Comparison of ENCODE assay signal across 22 cellular contexts in the genomic region with DNA sequence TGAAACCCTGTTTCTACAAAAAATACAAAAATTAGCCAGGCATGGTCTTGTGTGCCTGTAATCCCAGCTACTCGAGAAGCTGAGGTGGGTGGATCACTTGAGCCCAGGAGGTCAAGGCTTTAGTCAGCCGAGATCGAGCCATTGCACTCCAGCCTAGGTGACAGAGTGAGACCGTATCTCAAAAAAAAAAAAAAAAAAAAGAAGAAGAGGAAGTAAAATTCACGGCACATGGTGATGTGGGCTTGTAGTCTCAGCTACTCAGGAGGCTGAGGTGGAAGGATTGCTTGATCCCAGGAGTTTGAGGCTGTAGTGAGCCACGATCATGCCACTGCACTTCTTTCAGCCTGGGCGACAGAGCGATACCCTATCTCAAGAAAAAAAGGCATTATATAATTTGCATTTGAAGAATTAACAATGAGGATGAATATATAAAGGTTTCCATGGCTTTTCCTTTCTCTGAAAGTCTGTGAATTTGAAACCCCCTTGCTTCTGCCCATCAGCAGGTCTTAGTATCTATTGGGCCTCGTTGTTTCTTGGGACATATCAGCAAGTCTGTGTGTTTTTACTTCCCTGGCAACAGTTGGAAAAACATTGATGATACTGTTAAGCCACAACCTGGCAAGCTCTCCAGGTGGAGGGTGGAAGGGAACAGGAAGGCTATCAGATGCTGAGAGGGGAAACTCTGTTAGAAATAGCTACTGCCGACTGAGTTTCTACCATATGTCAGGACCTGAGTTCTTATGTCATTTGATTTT. TPM values are rescaled to one million over a fixed set of nuclear protein-coding genes. Genes with fewer than 3 reads are reported as not detected.
DNase-seq lines count a peak whose midpoint lies in the region; ATAC-seq and TF ChIP-seq lines count a peak whose summit lies in the region.
"Had no signal": no experiment of that assay in that cellular context is flagged by ENCODE, and none has a peak within 500 bp of the region (broad histone marks: within the 10 kb centered on the region; RNA-seq: fewer than 3 reads in every experiment).

No MANE protein-coding gene starts in this region.

- no peaks in the 10 kb centered on the region for H3K9me2 ChIP-seq in SK-N-SH
- H3K9me2 ChIP-seq in PC-9 (ENCODE audit: insufficient read depth), result no peaks in the 10 kb centered on the region

- peaks cover 0 to 10% of the 10 kb centered on the region in 2 experiments; a peak in 1 of 4 replicates for H3K4me1 ChIP-seq in SK-N-SH (ENCODE audit: control insufficient read depth in 1 of 2, insufficient read depth in 2 of 2, low read depth in 1 of 2, low read length in 1 of 2)
- H3K4me1 ChIP-seq in PC-9 (replicated peaks; ENCODE audit: insufficient read depth), result peaks cover 13% of the 10 kb centered on the region
- peaks cover 0 to 41% (median 19%) of the 10 kb centered on the region in 6 donors for H3K4me1 ChIP-seq in spleen
- H3K4me1 ChIP-seq: ascending aorta, parathyroid adenoma had no signal

- TF ChIP-seq CTCF in SK-N-SH (IDR thresholded peaks at IDR 0.05), result no peak
- TF ChIP-seq CTCF in PC-9 (conservative IDR thresholded peaks at IDR 0.05), result no peak
- no peak for TF ChIP-seq CTCF in fibroblast of pulmonary artery (IDR thresholded peaks at IDR 0.05; ENCODE audit: low read length, missing control alignments)
- TF ChIP-seq CTCF in spleen (IDR thresholded peaks at IDR 0.05 in 8 of 11, conservative IDR thresholded peaks at IDR 0.05 in 3 of 11), result no peak

- peaks cover 62 to 83% of the 10 kb centered on the region in 2 donors for H3K4me1 Mint-ChIP-seq in stimulated activated naive B cell treated with anti-CD40 and anti-IgM and Interleukin-4, amounts not matched to agents 10 μg/mL and 1 μg/mL and 100 μg/mL, for 72 hours

- TF ChIP-seq EP300 in SK-N-SH (IDR thresholded peaks at IDR 0.05; ENCODE audit: borderline replicate concordance in 1 of 2, low read depth in 1 of 2, low read length in 1 of 2), result no peak

- CTCF ChIA-PET in SK-N-SH (lab: Yijun Ruan, JAX), result interaction anchor here (0.8 to 1.8 kb wide), 3 partner anchors 29 to 206 kb away, joined by 3 to 5 read pairs (median 3); no protein-coding TSS in a partner anchor
- CTCF ChIA-PET in PC-9 (lab: Charles Lee), result interaction anchor here (0.6 kb wide), 1 partner anchor 13 kb away, joined by 3 read pairs; no protein-coding TSS in a partner anchor

- no peak overlapping the region for H3K9ac ChIP-seq in SK-N-SH
- H3K9ac ChIP-seq: parathyroid adenoma had no signal

- H3K27ac ChIP-seq in SK-N-SH (ENCODE audit: low read depth in 2 of 2, low read length in 1 of 2) (no peak overlapping the region), PC-9 (no peak overlapping the region), spleen (no peak overlapping the region), substantia nigra (ENCODE audit: low read depth, low read length, poor library complexity, severe bottlenecking) (no peak overlapping the region)
- H3K27ac ChIP-seq: ascending aorta, parathyroid adenoma had no signal

- no peak overlapping the region for H3K4me3 Mint-ChIP-seq in stimulated activated naive B cell treated with anti-CD40 and anti-IgM and Interleukin-4, amounts not matched to agents 10 μg/mL and 1 μg/mL and 100 μg/mL, for 72 hours
- H3K4me3 Mint-ChIP-seq: activated CD4-positive, alpha-beta memory T cell treated with anti-CD3 and anti-CD28 coated beads for 36 hours; natural killer cell treated with Interleukin-12 subunit alpha and Interleukin-12 subunit beta and Interleukin-15 and Interleukin-18, amount 100 ng/mL, for 72 hours; T-helper 17 cell had no signal

- H3K27ac Mint-ChIP-seq in stimulated activated naive B cell treated with anti-CD40 and anti-IgM and Interleukin-4, amounts not matched to agents 10 μg/mL and 1 μg/mL and 100 μg/mL, for 72 hours, result peak overlapping the region; percentile 69
- H3K27ac Mint-ChIP-seq: activated CD4-positive, alpha-beta memory T cell treated with anti-CD3 and anti-CD28 coated beads for 36 hours; T-helper 17 cell had no signal

- H2AFZ ChIP-seq in SK-N-SH (ENCODE audit: low read depth), result no peak overlapping the region
- H2AFZ ChIP-seq in PC-9, result no peak overlapping the region
- H2AFZ ChIP-seq: parathyroid adenoma had no signal

- H3K4me3 ChIP-seq in SK-N-SH (ENCODE audit: low read depth in 2 of 2, low read length in 1 of 2) (no peak overlapping the region), PC-9 (no peak overlapping the region), fibroblast of pulmonary artery (replicated peaks; ENCODE audit: low read depth, low read length) (no peak overlapping the region), spleen (no peak overlapping the region)
- H3K4me3 ChIP-seq: ascending aorta had no signal

- ATAC-seq in SK-N-SH treated with all-trans-retinoic acid at 6 μM for 48 hours (no peak), left lobe of liver (no peak)
- ATAC-seq in stimulated activated naive B cell treated with anti-CD40 and anti-IgM and Interleukin-4, amounts not matched to agents 10 μg/mL and 1 μg/mL and 100 μg/mL, for 72 hours (replicated peaks), result peak; percentile 58 to 65
- ATAC-seq: T-helper 17 cell had no signal

- intact Hi-C loops in PC-9 (cut with micrococcal nuclease; ENCODE audit: unreplicated experiment), result no loop called here
- intact Hi-C loops in spleen (cut with DNase I; ENCODE audit: low total_unique reads), result no loop called here

- H3F3A ChIP-seq in SK-N-SH (replicated peaks; ENCODE audit: insufficient read depth), result no peaks in the 10 kb centered on the region
- H3F3A ChIP-seq in PC-9 (ENCODE audit: insufficient read depth, low read depth), result no peaks in the 10 kb centered on the region

- no peaks in the 10 kb centered on the region for H3K27me3 Mint-ChIP-seq in stimulated activated naive B cell treated with anti-CD40 and anti-IgM and Interleukin-4, amounts not matched to agents 10 μg/mL and 1 μg/mL and 100 μg/mL, for 72 hours

- POLR2A ChIA-PET in SK-N-SH (lab: Yijun Ruan, JAX) (no interaction called here), PC-9 (lab: Charles Lee; ENCODE audit: unreplicated experiment) (interaction anchor here (0.6 to 0.7 kb wide), 3 partner anchors 9 to 465 kb away, joined by 3 to 4 read pairs (median 3); a partner anchor contains a TSS)

- WGBS in SK-N-SH (ENCODE audit: low lambda C conversion rate), result 57% methylated on average over 10 of the region's 10 CpGs
- WGBS in spleen, 5 donors, result 49 to 54% (median 50%) methylated on average over 9 to 10 of the region's 10 CpGs

- H3K36me3 ChIP-seq in SK-N-SH (replicated peaks in 1 of 2; ENCODE audit: control insufficient read depth in 1 of 2, insufficient read depth in 2 of 2, low read length in 1 of 2), result no peaks in the 10 kb centered on the region
- no peaks in the 10 kb centered on the region for H3K36me3 ChIP-seq in PC-9 (ENCODE audit: low read depth)
- no peaks in the 10 kb centered on the region for H3K36me3 ChIP-seq in spleen
- H3K36me3 ChIP-seq: ascending aorta had no signal

- TF ChIP-seq RAD21 in SK-N-SH (IDR thresholded peaks at IDR 0.05; ENCODE audit: low read length), result no peak

- H3K9me3 ChIP-seq in SK-N-SH (no peaks in the 10 kb centered on the region), PC-9 (ENCODE audit: insufficient read depth, low read depth) (no peaks in the 10 kb centered on the region), spleen (peaks cover 0 to 2% (median 0%) of the 10 kb centered on the region in 8 donors)
- H3K9me3 ChIP-seq: ascending aorta had no signal

- H4K20me1 ChIP-seq in SK-N-SH (ENCODE audit: insufficient read depth), result no peaks in the 10 kb centered on the region
- H4K20me1 ChIP-seq in PC-9 (ENCODE audit: insufficient read depth), result no peaks in the 10 kb centered on the region

- H3K79me2 ChIP-seq in SK-N-SH (ENCODE audit: insufficient read depth) (no peaks in the 10 kb centered on the region), PC-9 (ENCODE audit: low read depth) (no peaks in the 10 kb centered on the region)
- H3K79me2 ChIP-seq: parathyroid adenoma had no signal

- peaks cover 4 to 9% of the 10 kb centered on the region in 2 donors for H3K9me3 Mint-ChIP-seq in stimulated activated naive B cell treated with anti-CD40 and anti-IgM and Interleukin-4, amounts not matched to agents 10 μg/mL and 1 μg/mL and 100 μg/mL, for 72 hours
- H3K9me3 Mint-ChIP-seq: activated CD4-positive, alpha-beta memory T cell treated with anti-CD3 and anti-CD28 coated beads for 36 hours; natural killer cell treated with Interleukin-12 subunit alpha and Interleukin-12 subunit beta and Interleukin-15 and Interleukin-18, amount 100 ng/mL, for 72 hours had no signal

- no TSS peak for BruUV-seq in PC-9 (replicated peaks; lab: Mats Ljungman, UMichigan)

- H3K4me2 ChIP-seq in SK-N-SH, result peak overlapping the region; percentile 70; the same call in 1 of the 2 replicates
- peak overlapping the region; percentile 58 for H3K4me2 ChIP-seq in PC-9

- H3K27me3 ChIP-seq in SK-N-SH (ENCODE audit: insufficient read depth) (peaks cover 5% of the 10 kb centered on the region; the same call in 1 of the 2 replicates), PC-9 (ENCODE audit: insufficient read depth, low read depth) (no peaks in the 10 kb centered on the region), spleen (replicated peaks in 1 of 7) (no peaks in the 10 kb centered on the region)
- H3K27me3 ChIP-seq: ascending aorta had no signal

- TF ChIP-seq POLR2A in spleen (IDR thresholded peaks at IDR 0.05), result no peak

- DNase-seq in SK-N-SH (no peak), PC-9 (no peak), fibroblast of pulmonary artery (ENCODE audit: low read depth) (peak; percentile 25), spleen (no peak), substantia nigra (lab: John Stamatoyannopoulos, UW) (no peak), left lobe of liver (ENCODE audit: low spot score) (no peak)
- DNase-seq in stimulated activated naive B cell treated with anti-CD40 and anti-IgM and Interleukin-4, amounts not matched to agents 10 μg/mL and 1 μg/mL and 100 μg/mL, for 72 hours, result no peak
- DNase-seq: activated naive CD4-positive, alpha-beta T cell; C1 segment of cervical spinal cord; H7; NCI-H1694 treated with DMSO at 0.1 percent for 48 hours; SHP77; T-helper 17 cell had no signal

- H3K36me3 Mint-ChIP-seq in stimulated activated naive B cell treated with anti-CD40 and anti-IgM and Interleukin-4, amounts not matched to agents 10 μg/mL and 1 μg/mL and 100 μg/mL, for 72 hours, result peaks cover 3 to 12% of the 10 kb centered on the region in 2 donors
- H3K36me3 Mint-ChIP-seq: activated CD4-positive, alpha-beta memory T cell treated with anti-CD3 and anti-CD28 coated beads for 36 hours; natural killer cell treated with Interleukin-12 subunit alpha and Interleukin-12 subunit beta and Interleukin-15 and Interleukin-18, amount 100 ng/mL, for 72 hours had no signal

RNA-seq across cellular contexts. Expression of a gene that starts 4.5 kb away (rescaled TPM):
- not detected in 2 replicates for polyA plus RNA-seq in SK-N-SH (2012; rRNA removed)
- polyA plus RNA-seq in SK-N-SH (2012; cell fraction: cytosol; rRNA removed), result not detected in 2 replicates
- 0.05 TPM in 1 of 2 replicates, not detected in the other for polyA plus RNA-seq in SK-N-SH (2012; cell fraction: nucleus; rRNA removed)
- total RNA-seq in PC-9 (2021), result not detected in 2 replicates
- 10 to 100 TPM in 1 of 7 donors, 1 to 10 TPM in 5, under 1 TPM in 1; 0.92 to 17.4 (median 5.9) TPM for total RNA-seq in spleen
- 10 to 100 TPM in 2 of 3 donors, 1 to 10 TPM in 1; 5.7 to 28.7 (median 10.6) TPM for polyA plus RNA-seq in spleen
- not detected for total RNA-seq in left lobe of liver
- total RNA-seq: ascending aorta; H7; kidney epithelial cell; mesenteric fat pad; natural killer cell treated with Interleukin-12 subunit alpha and Interleukin-12 subunit beta and Interleukin-15 and Interleukin-18, amount 100 ng/mL, for 72 hours; skeletal muscle tissue; T-helper 17 cell; temporal lobe had no signal

RNA-seq across cellular contexts. Expression of a gene that starts 15.2 kb away (rescaled TPM):
- polyA plus RNA-seq in SK-N-SH (2012; rRNA removed) (not detected in 2 replicates), spleen (not detected)
- not detected in 2 replicates for polyA plus RNA-seq in SK-N-SH (2012; cell fraction: cytosol; rRNA removed)
- polyA plus RNA-seq in SK-N-SH (2012; cell fraction: nucleus; rRNA removed), result 0.01 TPM in 1 of 2 replicates, not detected in the other
- total RNA-seq in PC-9 (2021) (0.20 TPM in 1 of 2 replicates, not detected in the other), spleen (not detected), left lobe of liver (not detected)
- total RNA-seq: activated CD4-positive, alpha-beta memory T cell treated with anti-CD3 and anti-CD28 coated beads for 36 hours; ascending aorta; H7; mesenteric fat pad; natural killer cell treated with Interleukin-12 subunit alpha and Interleukin-12 subunit beta and Interleukin-15 and Interleukin-18, amount 100 ng/mL, for 72 hours; skeletal muscle tissue; T-helper 17 cell; temporal lobe had no signal

RNA-seq across cellular contexts. Expression of a gene that starts 53.9 kb away (rescaled TPM):
- polyA plus RNA-seq in SK-N-SH (2012; rRNA removed), result not detected in 2 replicates
- polyA plus RNA-seq in SK-N-SH (2012; cell fraction: cytosol; rRNA removed), result not detected in 2 replicates
- not detected in 2 replicates for polyA plus RNA-seq in SK-N-SH (2012; cell fraction: nucleus; rRNA removed)
- total RNA-seq in PC-9 (2021), result not detected in 2 replicates
- 1 to 10 TPM in 2 of 7 donors, under 1 TPM in 2, not detected in 3; 0.34 to 1.1 (median 0.89) TPM for total RNA-seq in spleen
- polyA plus RNA-seq in spleen, result 1 to 10 TPM in 1 of 3 donors, under 1 TPM in 2; 0.83 to 2.0 (median 0.89) TPM
- 5.8 TPM for total RNA-seq in left lobe of liver
- total RNA-seq: activated CD4-positive, alpha-beta memory T cell treated with anti-CD3 and anti-CD28 coated beads for 36 hours; kidney epithelial cell; natural killer cell treated with Interleukin-12 subunit alpha and Interleukin-12 subunit beta and Interleukin-15 and Interleukin-18, amount 100 ng/mL, for 72 hours; T-helper 17 cell had no signal

Comparison
In these comparisons a context has a peak if more than half of its experiments do, and no peak if none do; other contexts are left out.
1. ATAC-seq: peak in stimulated activated naive B cell treated with anti-CD40 and anti-IgM and Interleukin-4, amounts not matched to agents 10 μg/mL and 1 μg/mL and 100 μg/mL, for 72 hours (2 of 2); none in SK-N-SH treated with all-trans-retinoic acid at 6 μM for 48 hours (single experiment) and left lobe of liver (single experiment).